ENCODE assay signal across 8 cellular contexts in the genomic region with DNA sequence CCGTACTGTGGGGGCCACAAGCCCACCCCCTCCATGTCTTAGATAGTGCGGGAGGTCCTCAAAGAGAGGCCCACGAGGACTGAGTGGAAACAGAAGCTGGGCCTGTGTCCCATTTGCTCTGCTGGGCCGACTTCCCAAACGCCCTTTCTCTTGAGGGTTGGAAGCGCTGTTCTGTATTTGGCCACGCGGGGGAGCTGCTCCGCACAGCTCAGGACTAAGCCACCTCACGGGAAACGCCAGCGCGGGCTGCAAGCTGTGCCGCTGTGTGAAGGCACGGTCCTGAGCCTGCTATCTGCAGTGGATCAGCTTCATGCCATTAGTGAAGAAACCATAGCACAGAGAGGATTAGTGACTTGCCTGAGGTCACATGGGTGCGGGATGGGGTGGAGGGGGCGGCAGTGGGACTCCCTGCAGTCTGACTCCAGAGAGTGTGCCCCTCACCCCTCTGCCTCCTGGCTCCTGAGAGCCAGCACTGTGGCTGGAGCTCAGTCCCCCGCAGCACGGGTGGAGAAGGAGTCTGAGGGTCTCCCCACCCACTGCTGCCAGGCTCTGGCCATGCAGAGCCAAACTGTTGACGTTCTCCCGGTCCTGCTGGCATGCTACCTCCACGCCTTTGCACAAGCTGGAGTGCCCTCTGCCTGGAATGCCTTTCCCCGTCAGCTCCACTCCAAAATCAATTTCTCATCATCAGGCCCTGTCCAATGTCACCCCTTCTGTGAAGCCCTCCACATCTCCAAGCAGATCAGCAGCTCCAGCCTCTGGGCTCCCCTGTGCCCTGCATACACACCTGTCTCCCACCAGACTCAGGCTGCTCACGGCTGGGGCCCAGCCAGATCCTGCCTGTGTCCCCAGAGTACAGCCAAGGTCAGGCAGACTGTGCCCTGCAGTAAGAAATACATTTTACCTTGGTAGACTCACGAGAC. TPM values are rescaled to one million over a fixed set of nuclear protein-coding genes. Genes with fewer than 3 reads are reported as not detected.
DNase-seq lines count a peak whose midpoint lies in the region; ATAC-seq, FAIRE-seq and TF ChIP-seq lines count a peak whose summit lies in the region.

No MANE protein-coding gene starts in this region.

- H3K36me3 Mint-ChIP-seq in activated naive CD4-positive, alpha-beta T cell treated with anti-CD3 and anti-CD28 coated beads, Interleukin-2, amount 10 ng/mL, durations not matched to agents 7 days and 5 days, result no peaks in the 10 kb centered on the region

- H3K4me1 Mint-ChIP-seq in activated naive CD4-positive, alpha-beta T cell treated with anti-CD3 and anti-CD28 coated beads, Interleukin-2, amount 10 ng/mL, durations not matched to agents 7 days and 5 days, result peaks cover 3% of the 10 kb centered on the region

- TF ChIP-seq POLR2A in A549 (IDR thresholded peaks at IDR 0.05; ENCODE audit: low read length), result no peak
- no peak for TF ChIP-seq POLR2A in thyroid gland (IDR thresholded peaks at IDR 0.05)

- peaks cover 42% of the 10 kb centered on the region for H3K27me3 Mint-ChIP-seq in activated naive CD4-positive, alpha-beta T cell treated with anti-CD3 and anti-CD28 coated beads, Interleukin-2, amount 10 ng/mL, durations not matched to agents 7 days and 5 days

- no peaks in the 10 kb centered on the region for H3K9me3 ChIP-seq in A549
- no peaks in the 10 kb centered on the region for H3K9me3 ChIP-seq in MM.1S (replicated peaks; ENCODE audit: insufficient read depth, low read length)
- no peaks in the 10 kb centered on the region for H3K9me3 ChIP-seq in osteoblast (ENCODE audit: low read depth, low read length)
- no peaks in the 10 kb centered on the region for H3K9me3 ChIP-seq in thyroid gland

- intact Hi-C loops in thyroid gland (cut with DNase I), result no loop called here

- CTCF ChIA-PET in A549 (lab: Yijun Ruan, JAX), result interaction anchor here (0.6 to 7.8 kb wide), 52 partner anchors 8 to 484 kb away, joined by 3 to 74 read pairs (median 4); no protein-coding TSS in a partner anchor
- CTCF ChIA-PET in activated naive CD4-positive, alpha-beta T cell treated with anti-CD3 and anti-CD28 coated beads, Interleukin-2, amount 10 ng/mL, durations not matched to agents 7 days and 5 days (lab: Charles Lee), result interaction anchor here (0.6 to 2.9 kb wide), 30 partner anchors 9 to 424 kb away, joined by 3 to 19 read pairs (median 4); partner anchors contain the start of genes MYO7A and TSKU

- H3K27me3 ChIP-seq in MM.1S (replicated peaks; ENCODE audit: insufficient read depth, low read length) (peaks cover 12% of the 10 kb centered on the region; the same call in 1 of the 2 replicates), osteoblast (ENCODE audit: insufficient read depth, low read length) (peaks cover 34% of the 10 kb centered on the region), thyroid gland (no peaks in the 10 kb centered on the region)

- no peak overlapping the region for H3K27ac Mint-ChIP-seq in activated naive CD4-positive, alpha-beta T cell treated with anti-CD3 and anti-CD28 coated beads, Interleukin-2, amount 10 ng/mL, durations not matched to agents 7 days and 5 days

- ATAC-seq in A549, result peak; percentile 91 to 97
- peak; percentile 54 for ATAC-seq in GM18511 (IDR thresholded peaks at IDR 0.05; ENCODE audit: unreplicated experiment)

- H2AFZ ChIP-seq in MM.1S (ENCODE audit: low read length) (peak overlapping the region; percentile 73), osteoblast (ENCODE audit: low read length) (peak overlapping the region; percentile 84)

- POLR2A ChIA-PET in A549 (lab: Yijun Ruan, JAX), result interaction anchor here (1.0 kb wide), 1 partner anchor 48 kb away, joined by 5 read pairs; no protein-coding TSS in a partner anchor

- no peak overlapping the region for H3K9ac ChIP-seq in MM.1S (ENCODE audit: low read length)

- H3K27ac ChIP-seq in A549 (peak overlapping the region in 1 of 2 experiments; percentile 61; a peak in 3 of 6 replicates), MM.1S (ENCODE audit: low read length) (no peak overlapping the region), osteoblast (ENCODE audit: low read depth, low read length) (no peak overlapping the region), thyroid gland (no peak overlapping the region)

- H3K4me3 ChIP-seq in A549 (no peak overlapping the region), MM.1S (ENCODE audit: low read length) (no peak overlapping the region), osteoblast (ENCODE audit: insufficient read depth, low read length) (peak overlapping the region; percentile 35), thyroid gland (replicated peaks in 1 of 3) (no peak overlapping the region)

- FAIRE-seq in A549 (lab: Jason Lieb, UNC), result peak; percentile 63

- DNase-seq in A549 (ENCODE audit: low read depth in 1 of 2, low spot score in 1 of 2) (peak; percentile 67 to 80), MM.1S (peak; percentile 78), SKM-1 (lab: John Stamatoyannopoulos, UW; ENCODE audit: unreplicated experiment) (peak; percentile 28), glomerular endothelial cell (ENCODE audit: extremely low read depth, low read depth, low spot score) (peak; percentile 47), osteoblast (ENCODE audit: insufficient read length, low spot score, missing footprints) (peak; percentile 91), thyroid gland (peak; percentile 83 to 86)
- DNase-seq in activated naive CD4-positive, alpha-beta T cell treated with anti-CD3 and anti-CD28 coated beads, Interleukin-2, amount 10 ng/mL, durations not matched to agents 7 days and 5 days, result peak; percentile 83

- H3F3A ChIP-seq in MM.1S (ENCODE audit: insufficient read depth, low read length), result no peaks in the 10 kb centered on the region

- no peak overlapping the region for H3K4me3 Mint-ChIP-seq in activated naive CD4-positive, alpha-beta T cell treated with anti-CD3 and anti-CD28 coated beads, Interleukin-2, amount 10 ng/mL, durations not matched to agents 7 days and 5 days

- no peaks in the 10 kb centered on the region for H3K9me3 Mint-ChIP-seq in activated naive CD4-positive, alpha-beta T cell treated with anti-CD3 and anti-CD28 coated beads, Interleukin-2, amount 10 ng/mL, durations not matched to agents 7 days and 5 days

- no peaks in the 10 kb centered on the region for H3K36me3 ChIP-seq in MM.1S (replicated peaks; ENCODE audit: insufficient read depth, low read length)
- H3K36me3 ChIP-seq in osteoblast (ENCODE audit: insufficient read depth, low read length), result no peaks in the 10 kb centered on the region
- no peaks in the 10 kb centered on the region for H3K36me3 ChIP-seq in thyroid gland

- H3K9me2 ChIP-seq in MM.1S (replicated peaks; ENCODE audit: insufficient read depth, low read length), result no peaks in the 10 kb centered on the region

- TF ChIP-seq EP300 in A549 (IDR thresholded peaks at IDR 0.05), result no peak

- 0 out of 3 replicates have a peak, but pooled peaks cover 4% of the 10 kb centered on the region for H3K4me1 ChIP-seq in A549
- H3K4me1 ChIP-seq in MM.1S (ENCODE audit: low read length), result no peaks in the 10 kb centered on the region
- no peaks in the 10 kb centered on the region for H3K4me1 ChIP-seq in osteoblast (ENCODE audit: insufficient read depth, low read length)
- H3K4me1 ChIP-seq in thyroid gland, result peaks cover 4 to 9% of the 10 kb centered on the region in 2 donors

- TF ChIP-seq RAD21 in A549 (conservative IDR thresholded peaks at IDR 0.05 in 1 of 2, IDR thresholded peaks at IDR 0.05 in 1 of 2), result peak; percentile 68

- no peaks in the 10 kb centered on the region for H3K79me2 ChIP-seq in MM.1S (ENCODE audit: low read length)
- no peaks in the 10 kb centered on the region for H3K79me2 ChIP-seq in osteoblast (ENCODE audit: insufficient read depth, low read length)

- 20% methylated on average over 22 of the region's 25 CpGs for WGBS in A549 (ENCODE audit: missing lambda C conversion rate)
- 19 to 20% methylated on average over 15 to 20 of the region's 25 CpGs for WGBS in thyroid gland, 2 donors

- peak overlapping the region; percentile 72 for H3K4me2 ChIP-seq in A549
- H3K4me2 ChIP-seq in MM.1S (ENCODE audit: low read depth, low read length), result peak overlapping the region; percentile 43; the same call in 1 of the 2 replicates
- peak overlapping the region; percentile 60 for H3K4me2 ChIP-seq in osteoblast (ENCODE audit: insufficient read depth, low read length)

- H4K20me1 ChIP-seq in MM.1S (ENCODE audit: insufficient read depth, low read length), result no peaks in the 10 kb centered on the region
- H4K20me1 ChIP-seq in osteoblast (ENCODE audit: insufficient read depth, low read length), result no peaks in the 10 kb centered on the region

- TF ChIP-seq CTCF in A549 (IDR thresholded peaks at IDR 0.05), result peak; percentile 83
- peak; percentile 95 for TF ChIP-seq CTCF in MM.1S (IDR thresholded peaks at IDR 0.05; ENCODE audit: low read length)
- peak; percentile 92 for TF ChIP-seq CTCF in osteoblast (IDR thresholded peaks at IDR 0.05; ENCODE audit: extremely low read depth, low read depth, low read length)
- peak; percentile 59 to 93 (median 82) for TF ChIP-seq CTCF in thyroid gland (IDR thresholded peaks at IDR 0.05)

TF ChIP-seq in A549, 52 proteins besides CTCF, POLR2A, EP300 and RAD21 (continues in another document):
- TF ChIP-seq SMC3 (IDR thresholded peaks at IDR 0.05), result peak; percentile 74
- TF ChIP-seq KDM1A (IDR thresholded peaks at IDR 0.05; ENCODE audit: low read depth), result no peak
- no peak for TF ChIP-seq EHF (CRISPR knock-in tag; IDR thresholded peaks at IDR 0.05)
- TF ChIP-seq, protein P1, sequence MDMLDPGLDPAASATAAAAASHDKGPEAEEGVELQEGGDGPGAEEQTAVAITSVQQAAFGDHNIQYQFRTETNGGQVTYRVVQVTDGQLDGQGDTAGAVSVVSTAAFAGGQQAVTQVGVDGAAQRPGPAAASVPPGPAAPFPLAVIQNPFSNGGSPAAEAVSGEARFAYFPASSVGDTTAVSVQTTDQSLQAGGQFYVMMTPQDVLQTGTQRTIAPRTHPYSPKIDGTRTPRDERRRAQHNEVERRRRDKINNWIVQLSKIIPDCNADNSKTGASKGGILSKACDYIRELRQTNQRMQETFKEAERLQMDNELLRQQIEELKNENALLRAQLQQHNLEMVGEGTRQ (IDR thresholded peaks at IDR 0.05), result no peak
- no peak for TF ChIP-seq CHD2 (IDR thresholded peaks at IDR 0.05; ENCODE audit: low read length, partially characterized antibody)
- TF ChIP-seq MAFK (IDR thresholded peaks at IDR 0.05; ENCODE audit: partially characterized antibody), result no peak
- no peak for TF ChIP-seq MAZ (IDR thresholded peaks at IDR 0.05; ENCODE audit: borderline replicate concordance, low read depth, low read length)
- peak; percentile 23; the same call in 1 of the 2 replicates for TF ChIP-seq MAX (IDR thresholded peaks at IDR 0.05)

RNA-seq across cellular contexts. Expression of gene LRRC32, which starts 51.5 kb away (rescaled TPM):
- polyA plus RNA-seq in A549 (2011; rRNA removed) (0.62 and 1.0 TPM in 2 replicates), A549 (2017; fragmentation: RNase III; extraction: RNeasy Plus Mini Kit Qiagen cat#74134 plus additional on column Dnase treatment) (0.08 to 0.25 TPM (median 0.16 TPM) in 3 replicates)
- 0.09 and 0.17 TPM in 2 replicates for polyA plus RNA-seq in A549 (2012; cell fraction: cytosol; rRNA removed)
- 0.67 and 0.98 TPM in 2 replicates for polyA plus RNA-seq in A549 (2012; cell fraction: nucleus; rRNA removed)
- polyA minus RNA-seq in A549 (2011; rRNA and poly(A)+ RNA removed), result 0.29 and 0.37 TPM in 2 replicates
- total RNA-seq in glomerular endothelial cell (121 and 177 TPM in 2 replicates), osteoblast (37.6 and 41.3 TPM in 2 replicates), thyroid gland (10 to 100 TPM; 15.6 to 42.5 (median 17.9) TPM)

Comparison
In these comparisons a context has a peak if more than half of its experiments do, and no peak if none do; other contexts are left out.
1. DNase-seq: peak in every context shown above with its lines; median percentile 91 in osteoblast; 84 in thyroid gland; 83 in activated naive CD4-positive, alpha-beta T cell treated with anti-CD3 and anti-CD28 coated beads, Interleukin-2, amount 10 ng/mL, durations not matched to agents 7 days and 5 days; 78 in MM.1S; 74 in A549; 47 in glomerular endothelial cell; 28 in SKM-1.